ENCODE assay signal across 13 cellular contexts in the genomic region with DNA sequence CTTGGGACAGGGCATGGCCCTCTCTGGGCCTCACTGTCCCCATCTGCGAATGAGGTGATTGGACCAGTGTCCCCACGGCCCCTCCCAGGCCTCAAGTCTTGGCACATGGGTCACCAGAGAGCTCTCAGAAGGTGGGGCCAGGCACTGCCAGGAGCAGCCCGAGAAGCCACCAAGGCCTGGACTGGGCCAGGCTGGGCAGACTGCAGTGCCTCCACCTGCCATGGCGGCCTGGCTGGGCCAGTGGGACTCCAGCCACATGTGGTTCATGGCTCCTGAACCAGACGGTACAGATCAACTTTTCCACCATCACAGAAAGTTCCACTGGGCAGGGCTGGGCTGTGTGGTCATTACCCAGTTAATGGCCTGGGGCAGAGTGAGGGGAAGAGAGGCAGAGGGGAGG. TPM values are rescaled to one million over a fixed set of nuclear protein-coding genes. Genes with fewer than 3 reads are reported as not detected.
A peak's percentile ranks its signal among the peaks of the same experiment; 100 is the strongest.
DNase-seq lines count a peak whose midpoint lies in the region; ATAC-seq, FAIRE-seq and TF ChIP-seq lines count a peak whose summit lies in the region.
"Had no signal": no experiment of that assay in that cellular context is flagged by ENCODE, and none has a peak within 500 bp of the region (broad histone marks: within the 10 kb centered on the region; RNA-seq: fewer than 3 reads in every experiment).

No MANE protein-coding gene starts in this region.

- H3K4me3 ChIP-seq in A549 (no peak overlapping the region), K562 (no peak overlapping the region), esophagus muscularis mucosa (no peak overlapping the region)
- no peak overlapping the region for H3K4me3 ChIP-seq in BLaER1 treated with 17β-estradiol and CSF1 and Interleukin-3, amounts not matched to agents 10 nM and 100 nM
- H3K4me3 ChIP-seq: HAP-1 had no signal

- H3K79me2 ChIP-seq in K562 (ENCODE audit: control insufficient read depth, insufficient read depth, low read length) = no peaks in the 10 kb centered on the region

- H4K20me1 ChIP-seq in BLaER1 treated with 17β-estradiol and CSF1 and Interleukin-3, amounts not matched to agents 10 nM and 100 nM = peaks cover 0 to 12% (median 0%) of the 10 kb centered on the region in 11 experiments; a peak in 2 of 22 replicates
- no peaks in the 10 kb centered on the region for H4K20me1 ChIP-seq in K562 (replicated peaks; ENCODE audit: control insufficient read depth, insufficient read depth, low read length)

- H3K4me2 ChIP-seq in A549 (no peak overlapping the region), K562 (ENCODE audit: insufficient read depth, low read length) (no peak overlapping the region)
- peak overlapping the region in 9 of 11 experiments; percentile 29 to 64 (median 49); a peak in 16 of 22 replicates for H3K4me2 ChIP-seq in BLaER1 treated with 17β-estradiol and CSF1 and Interleukin-3, amounts not matched to agents 10 nM and 100 nM

- TF ChIP-seq CTCF in A549 (IDR thresholded peaks at IDR 0.05) (no peak), K562 (IDR thresholded peaks at IDR 0.05 in 2 of 3, conservative IDR thresholded peaks at IDR 0.05 in 1 of 3; ENCODE audit: insufficient read depth in 2 of 3, low read depth in 1 of 3, low read length in 3 of 3) (no peak), esophagus muscularis mucosa (IDR thresholded peaks at IDR 0.05) (no peak)

- BruUV-seq in K562 (replicated peaks; lab: Mats Ljungman, UMichigan) = no TSS peak

- H3K4me1 Mint-ChIP-seq in stimulated activated effector memory CD8-positive, alpha-beta T cell treated with anti-CD3 and anti-CD28 coated beads, Interleukin-12 subunit alpha, Interleukin-12 subunit beta, amount 100 ng/mL, for 72 hours = peaks cover 15% of the 10 kb centered on the region

- in situ Hi-C loops in K562 (cut with MboI) = no loop called here

- POLR2A ChIA-PET in A549 (lab: Yijun Ruan, JAX) = no interaction called here
- POLR2A ChIA-PET in K562 (lab: Yijun Ruan, JAX) = interaction anchor here (0.5 to 0.6 kb wide), 2 partner anchors 31 to 163 kb away, joined by 3 to 4 read pairs; no protein-coding TSS in a partner anchor

- CTCF ChIA-PET in A549 (lab: Yijun Ruan, JAX) = interaction anchor here (0.9 to 2.3 kb wide), 18 partner anchors 8 to 733 kb away, joined by 3 to 12 read pairs (median 4); no protein-coding TSS in a partner anchor
- CTCF ChIA-PET in K562 (lab: Yijun Ruan, JAX; ENCODE audit: low intra/inter-chr PET ratio) = interaction anchor here (1.5 kb wide), 1 partner anchor 733 kb away, joined by 7 read pairs; no protein-coding TSS in a partner anchor

- H3K9me3 ChIP-seq in A549 = no peaks in the 10 kb centered on the region
- peaks cover 0 to 4% (median 2%) of the 10 kb centered on the region in 11 experiments; a peak in 15 of 22 replicates for H3K9me3 ChIP-seq in BLaER1 treated with 17β-estradiol and CSF1 and Interleukin-3, amounts not matched to agents 10 nM and 100 nM (replicated peaks in 1 of 11)
- no peaks in the 10 kb centered on the region for H3K9me3 ChIP-seq in K562 (replicated peaks; ENCODE audit: control insufficient read depth, insufficient read depth, low read depth, low read length)
- no peaks in the 10 kb centered on the region for H3K9me3 ChIP-seq in esophagus muscularis mucosa
- H3K9me3 ChIP-seq: BE2C, HAP-1 had no signal

- ATAC-seq in A549 (peak; percentile 12 to 18; a peak in 2 of 6 replicates), K562 (no peak)
- ATAC-seq in stimulated activated effector memory CD8-positive, alpha-beta T cell treated with anti-CD3 and anti-CD28 coated beads, Interleukin-12 subunit alpha, Interleukin-12 subunit beta, amount 100 ng/mL, for 72 hours = peak; percentile 17
- no peak for ATAC-seq in activated naive CD4-positive, alpha-beta T cell treated with anti-CD3 and anti-CD28 coated beads, Interleukin-2, amount 50 U/mL, for 72 hours

- H3K36me3 ChIP-seq in BLaER1 treated with 17β-estradiol and CSF1 and Interleukin-3, amounts not matched to agents 10 nM and 100 nM = 0 out of 22 replicates have a peak, but pooled peaks cover 0 to 1% (median 0%) of the 10 kb centered on the region in 11 experiments
- H3K36me3 ChIP-seq in K562 (ENCODE audit: control insufficient read depth, insufficient read depth, low read length) (peaks cover 34% of the 10 kb centered on the region; the same call in 1 of the 3 replicates), esophagus muscularis mucosa (no peaks in the 10 kb centered on the region)
- H3K36me3 ChIP-seq: BE2C, HAP-1 had no signal

- H2AFZ ChIP-seq in K562 (ENCODE audit: low read depth, low read length) = no peak overlapping the region

- TF ChIP-seq EP300 in A549 (IDR thresholded peaks at IDR 0.05) = no peak
- no peak for TF ChIP-seq EP300 in K562 (IDR thresholded peaks at IDR 0.05; ENCODE audit: low read length)
- no peak for TF ChIP-seq EP300 in esophagus muscularis mucosa (IDR thresholded peaks at IDR 0.05)

- intact Hi-C loops in K562 (cut with micrococcal nuclease) (no loop called here), esophagus muscularis mucosa (cut with DNase I) (no loop called here)

- H3K4me3 Mint-ChIP-seq in stimulated activated effector memory CD8-positive, alpha-beta T cell treated with anti-CD3 and anti-CD28 coated beads, Interleukin-12 subunit alpha, Interleukin-12 subunit beta, amount 100 ng/mL, for 72 hours = no peak overlapping the region
- H3K4me3 Mint-ChIP-seq: CD8-positive, alpha-beta memory T cell had no signal

- H3K4me1 ChIP-seq in A549 (no peaks in the 10 kb centered on the region), K562 (replicated peaks in 1 of 2; ENCODE audit: control insufficient read depth in 2 of 2, insufficient read depth in 2 of 2, low read length in 2 of 2) (peaks cover 5 to 26% of the 10 kb centered on the region in 2 experiments; a peak in 4 of 5 replicates), esophagus muscularis mucosa (peaks cover 0 to 5% (median 0%) of the 10 kb centered on the region in 4 donors)
- peaks cover 0 to 42% (median 28%) of the 10 kb centered on the region in 10 experiments; a peak in 17 of 20 replicates for H3K4me1 ChIP-seq in BLaER1 treated with 17β-estradiol and CSF1 and Interleukin-3, amounts not matched to agents 10 nM and 100 nM
- H3K4me1 ChIP-seq: BE2C, HAP-1 had no signal

- TF ChIP-seq POLR2A in A549 (IDR thresholded peaks at IDR 0.05; ENCODE audit: low read length) = no peak
- no peak for TF ChIP-seq POLR2A in K562 (conservative IDR thresholded peaks at IDR 0.05)
- TF ChIP-seq POLR2A in esophagus muscularis mucosa (IDR thresholded peaks at IDR 0.05; ENCODE audit: low read depth) = no peak

- no peak for TF ChIP-seq RAD21 in A549 (conservative IDR thresholded peaks at IDR 0.05 in 1 of 2, IDR thresholded peaks at IDR 0.05 in 1 of 2)
- TF ChIP-seq RAD21 in K562 (CRISPR knock-in tag; conservative IDR thresholded peaks at IDR 0.05 in 1 of 2, IDR thresholded peaks at IDR 0.05 in 1 of 2) = no peak

- no peaks in the 10 kb centered on the region for H3K27me3 ChIP-seq in BLaER1 treated with 17β-estradiol and CSF1 and Interleukin-3, amounts not matched to agents 10 nM and 100 nM
- no peaks in the 10 kb centered on the region for H3K27me3 ChIP-seq in K562 (ENCODE audit: control insufficient read depth in 2 of 2, insufficient read depth in 2 of 2, low read length in 2 of 2)
- H3K27me3 ChIP-seq in esophagus muscularis mucosa = no peaks in the 10 kb centered on the region
- H3K27me3 ChIP-seq: BE2C had no signal

- no peaks in the 10 kb centered on the region for H3K9me1 ChIP-seq in K562 (ENCODE audit: control insufficient read depth, insufficient read depth, low read length)

- peak overlapping the region in 4 of 11 experiments; percentile 2 to 49 (median 28); a peak in 4 of 22 replicates for H3K9ac ChIP-seq in BLaER1 treated with 17β-estradiol and CSF1 and Interleukin-3, amounts not matched to agents 10 nM and 100 nM
- H3K9ac ChIP-seq in K562 (ENCODE audit: insufficient read depth in 1 of 2, low read depth in 2 of 2, low read length in 2 of 2) = peak overlapping the region in 1 of 2 experiments; percentile 61; a peak in 2 of 4 replicates

- peaks cover 5% of the 10 kb centered on the region for H3K36me3 Mint-ChIP-seq in stimulated activated effector memory CD8-positive, alpha-beta T cell treated with anti-CD3 and anti-CD28 coated beads, Interleukin-12 subunit alpha, Interleukin-12 subunit beta, amount 100 ng/mL, for 72 hours
- peaks cover 5 to 16% of the 10 kb centered on the region in 2 donors for H3K36me3 Mint-ChIP-seq in activated naive CD4-positive, alpha-beta T cell treated with anti-CD3 and anti-CD28 coated beads, Interleukin-2, amount 50 U/mL, for 72 hours

- no peaks in the 10 kb centered on the region for H3K9me3 Mint-ChIP-seq in stimulated activated effector memory CD8-positive, alpha-beta T cell treated with anti-CD3 and anti-CD28 coated beads, Interleukin-12 subunit alpha, Interleukin-12 subunit beta, amount 100 ng/mL, for 72 hours
- H3K9me3 Mint-ChIP-seq in activated naive CD4-positive, alpha-beta T cell treated with anti-CD3 and anti-CD28 coated beads, Interleukin-2, amount 50 U/mL, for 72 hours = no peaks in the 10 kb centered on the region
- H3K9me3 Mint-ChIP-seq: CD8-positive, alpha-beta memory T cell had no signal

- DNase-seq in A549 (ENCODE audit: low read depth in 1 of 2, low spot score in 1 of 2) = no peak
- DNase-seq in K562 (ENCODE audit: extremely low read depth in 1 of 4, low spot score in 3 of 4) = no peak
- no peak for DNase-seq in stimulated activated effector memory CD8-positive, alpha-beta T cell treated with anti-CD3 and anti-CD28 coated beads, Interleukin-12 subunit alpha, Interleukin-12 subunit beta, amount 100 ng/mL, for 72 hours (ENCODE audit: low spot score in 2 of 2)
- no peak for DNase-seq in cerebellum (ENCODE audit: low spot score)
- no peak for DNase-seq in esophagus muscularis mucosa (ENCODE audit: extremely low spot score)
- no peak for DNase-seq in activated naive CD4-positive, alpha-beta T cell treated with anti-CD3 and anti-CD28 coated beads, Interleukin-2, amount 50 U/mL, for 72 hours (ENCODE audit: low spot score in 2 of 2)
- DNase-seq: GDM1 had no signal

- H3K27ac Mint-ChIP-seq in stimulated activated effector memory CD8-positive, alpha-beta T cell treated with anti-CD3 and anti-CD28 coated beads, Interleukin-12 subunit alpha, Interleukin-12 subunit beta, amount 100 ng/mL, for 72 hours = no peak overlapping the region
- no peak overlapping the region for H3K27ac Mint-ChIP-seq in activated naive CD4-positive, alpha-beta T cell treated with anti-CD3 and anti-CD28 coated beads, Interleukin-2, amount 50 U/mL, for 72 hours

- H3K27ac ChIP-seq in A549 (no peak overlapping the region), K562 (ENCODE audit: extremely low read depth, low read depth, low read length) (no peak overlapping the region), esophagus muscularis mucosa (replicated peaks in 1 of 4) (no peak overlapping the region)
- H3K27ac ChIP-seq in BLaER1 treated with 17β-estradiol and CSF1 and Interleukin-3, amounts not matched to agents 10 nM and 100 nM = peak overlapping the region in 7 of 11 experiments; percentile 13 to 74 (median 65); a peak in 13 of 22 replicates

- WGBS in A549 (ENCODE audit: missing lambda C conversion rate) = 100% methylated on average over 1 of the region's 5 CpGs
- 40% methylated on average over 4 of the region's 5 CpGs for WGBS in K562 (ENCODE audit: insufficient coverage, low coverage, missing lambda C conversion rate)
- WGBS in esophagus muscularis mucosa = 95% methylated on average over 2 of the region's 5 CpGs

- no peak for FAIRE-seq in A549 (lab: Jason Lieb, UNC)
- no peak for FAIRE-seq in K562 (lab: Jason Lieb, UNC)
- FAIRE-seq: A204.1, GM12892 had no signal

RNA-seq across cellular contexts. Expression of gene C16orf95, which starts 19.8 kb away (rescaled TPM):
- polyA plus RNA-seq in A549 (2011; rRNA removed) (3.4 and 3.5 TPM in 2 replicates), A549 (2017; fragmentation: RNase III; extraction: RNeasy Plus Mini Kit Qiagen cat#74134 plus additional on column Dnase treatment) (4.2 to 6.3 TPM (median 6.1 TPM) in 3 replicates), K562 (2011; rRNA removed) (6.5 and 11.0 TPM in 2 replicates), K562 (2014; fragmentation: Illumina TruSeq; extraction: Trizol) (5.9 and 7.2 TPM in 2 replicates), K562 (2014; fragmentation: Nextera tagmentation; extraction: Ambion mirVana) (10 to 100 TPM; 13.7 to 15.3 TPM), K562 (2014; rRNA removed) (8.5 TPM in 2 replicates)
- 8.1 and 10.3 TPM in 2 replicates for polyA plus RNA-seq in A549 (2012; cell fraction: cytosol; rRNA removed)
- 9.7 and 10.6 TPM in 2 replicates for polyA plus RNA-seq in A549 (2012; cell fraction: nucleus; rRNA removed)
- polyA minus RNA-seq in A549 (2011; rRNA and poly(A)+ RNA removed) = 1.7 and 4.2 TPM in 2 replicates
- 15.0 and 27.5 TPM in 2 replicates for total RNA-seq in K562 (2011; cell fraction: chromatin; rRNA removed; ENCODE audit: low replicate concordance)
- total RNA-seq in K562 (2011; cell fraction: nucleolus; rRNA removed) = 20.7 and 23.5 TPM in 2 replicates
- total RNA-seq in K562 (2011; cell fraction: nucleoplasm; rRNA removed) = 12.6 and 13.9 TPM in 2 replicates
- total RNA-seq in K562 (2014; rRNA removed) (9.3 and 13.9 TPM in 2 replicates), K562 (2014; rRNA removed; fragmentation: Illumina TruSeq; extraction: Trizol) (7.4 and 9.4 TPM in 2 replicates), K562 (2015; rRNA removed; fragmentation: Illumina TruSeq; extraction: Trizol) (9.6 and 10.1 TPM in 2 replicates), K562 (2021) (20.5 and 22.6 TPM in 2 replicates), cerebellum (4.4 TPM), esophagus muscularis mucosa (1 to 10 TPM in 3 of 4 donors, under 1 TPM in 1; 0.50 to 3.2 (median 1.8) TPM)
- 7.6 and 13.1 TPM in 2 replicates for polyA plus RNA-seq in K562 (2011; cell fraction: cytosol; rRNA removed)
- 17.5 and 20.0 TPM in 2 replicates for polyA plus RNA-seq in K562 (2011; cell fraction: nucleus; rRNA removed)
- 23.2 and 31.2 TPM in 2 replicates for polyA plus RNA-seq in K562 (2012)
- 2.5 and 4.1 TPM in 2 replicates for polyA minus RNA-seq in K562 (2011; rRNA and poly(A)+ RNA removed)
- polyA minus RNA-seq in K562 (2011; cell fraction: cytosol; rRNA and poly(A)+ RNA removed) = 4.9 and 6.0 TPM in 2 replicates
- 10.5 and 13.0 TPM in 2 replicates for polyA minus RNA-seq in K562 (2011; cell fraction: nucleus; rRNA and poly(A)+ RNA removed)
- total RNA-seq in activated naive CD4-positive, alpha-beta T cell treated with anti-CD3 and anti-CD28 coated beads, Interleukin-2, amount 50 U/mL, for 72 hours = 10 to 100 TPM; 12.2 to 16.9 TPM

Comparison
In these comparisons a context has a peak if more than half of its experiments do, and no peak if none do; other contexts are left out.
1. ATAC-seq: peak in A549 (2 of 2) and stimulated activated effector memory CD8-positive, alpha-beta T cell treated with anti-CD3 and anti-CD28 coated beads, Interleukin-12 subunit alpha, Interleukin-12 subunit beta, amount 100 ng/mL, for 72 hours (single experiment); none in K562 (single experiment) and activated naive CD4-positive, alpha-beta T cell treated with anti-CD3 and anti-CD28 coated beads, Interleukin-2, amount 50 U/mL, for 72 hours (0 of 2).
2. H3K27ac ChIP-seq: peak in BLaER1 treated with 17β-estradiol and CSF1 and Interleukin-3, amounts not matched to agents 10 nM and 100 nM (7 of 11); none in A549 (0 of 2), K562 (single experiment) and esophagus muscularis mucosa (0 of 4).
3. H3K4me2 ChIP-seq: peak in BLaER1 treated with 17β-estradiol and CSF1 and Interleukin-3, amounts not matched to agents 10 nM and 100 nM (9 of 11); none in A549 (single experiment) and K562 (single experiment).
4. Of the 35 proteins assayed by ChIP-seq in both K562 and A549: peak only in K562: MAX; only in A549: none; in both: none; in neither: 34.